ENCODE assay signal across 23 cellular contexts in the genomic region with DNA sequence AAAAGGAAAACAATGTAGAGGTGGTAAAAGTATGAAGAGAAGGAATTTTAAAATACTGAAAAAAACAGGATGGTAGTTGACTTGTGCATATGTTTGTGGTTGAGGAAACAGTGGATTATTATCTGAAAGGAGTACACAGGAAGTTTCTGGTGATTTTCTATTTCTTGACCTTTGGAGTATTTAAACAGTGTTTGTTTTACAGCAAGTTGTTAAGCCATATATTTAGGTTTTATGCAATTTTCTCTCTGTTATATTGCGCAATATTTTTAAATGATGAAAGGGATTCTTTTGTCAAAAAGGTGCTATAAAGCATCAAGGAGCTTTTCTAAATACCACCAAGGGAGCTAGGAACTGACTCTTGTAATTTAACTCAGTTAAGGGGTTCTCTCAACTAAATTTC.
"Had no signal": no experiment of that assay in that cellular context is flagged by ENCODE, and none has a peak within 500 bp of the region (broad histone marks: within the 10 kb centered on the region; RNA-seq: fewer than 3 reads in every experiment).

No MANE protein-coding gene starts in this region.

- H3K4me3 Mint-ChIP-seq: activated B cell treated with CpG ODN at 0.5 μM for 24 hours; activated CD8-positive, alpha-beta T cell treated with anti-CD3 and anti-CD28 coated beads for 36 hours; activated naive CD8-positive, alpha-beta T cell treated with anti-CD3 and anti-CD28 coated beads for 36 hours; activated T-helper 17 cell treated with anti-CD3 and anti-CD28 coated beads, Interleukin-2, amount 50 U/mL, for 72 hours; endodermal cell; natural killer cell; stimulated activated memory B cell treated with anti-CD40 and anti-IgM and Interleukin-4, amounts not matched to agents 10 μg/mL and 1 μg/mL and 100 μg/mL, for 72 hours; T-helper 2 cell treated with Interferon-gamma antibody and Interleukin-4, amounts not matched to agents 5 μg/mL and 100 μg/mL, for 36 hours had no signal

- H3K27me3 Mint-ChIP-seq: activated B cell treated with CpG ODN at 0.5 μM for 24 hours; activated CD8-positive, alpha-beta T cell treated with anti-CD3 and anti-CD28 coated beads for 36 hours; activated naive CD8-positive, alpha-beta T cell treated with anti-CD3 and anti-CD28 coated beads for 36 hours; activated T-helper 17 cell treated with anti-CD3 and anti-CD28 coated beads, Interleukin-2, amount 50 U/mL, for 72 hours; stimulated activated memory B cell treated with anti-CD40 and anti-IgM and Interleukin-4, amounts not matched to agents 10 μg/mL and 1 μg/mL and 100 μg/mL, for 72 hours had no signal

- H3K27ac Mint-ChIP-seq: activated B cell treated with CpG ODN at 0.5 μM for 24 hours; activated CD8-positive, alpha-beta T cell treated with anti-CD3 and anti-CD28 coated beads for 36 hours; activated naive CD8-positive, alpha-beta T cell treated with anti-CD3 and anti-CD28 coated beads for 36 hours; activated T-helper 17 cell treated with anti-CD3 and anti-CD28 coated beads, Interleukin-2, amount 50 U/mL, for 72 hours; endodermal cell; natural killer cell; stimulated activated memory B cell treated with anti-CD40 and anti-IgM and Interleukin-4, amounts not matched to agents 10 μg/mL and 1 μg/mL and 100 μg/mL, for 72 hours; T-helper 2 cell treated with Interferon-gamma antibody and Interleukin-4, amounts not matched to agents 5 μg/mL and 100 μg/mL, for 36 hours had no signal

- H3K9ac ChIP-seq: parathyroid adenoma had no signal

- H3K27me3 ChIP-seq: cardiac muscle cell, foreskin keratinocyte, neutrophil, testis, upper lobe of left lung had no signal

- DNase-seq: activated B cell treated with CpG ODN at 0.5 μM for 24 hours; activated CD4-positive, alpha-beta T cell treated with anti-CD3 and anti-CD28 coated beads for 48 hours; activated CD8-positive, alpha-beta T cell treated with anti-CD3 and anti-CD28 coated beads for 36 hours; activated naive CD4-positive, alpha-beta T cell; activated naive CD8-positive, alpha-beta T cell treated with anti-CD3 and anti-CD28 coated beads for 36 hours; activated T-cell treated with anti-CD3 and anti-CD28 coated beads, Interleukin-2, amount 50 U/mL, for 1 hour; amniotic stem cell; endodermal cell; foreskin keratinocyte; head of caudate nucleus; mesendoderm; natural killer cell; spleen; stimulated activated CD4-positive, alpha-beta T cell treated with anti-CD3 and anti-CD28 coated beads, Interleukin-4, amount 100 ng/mL, for 4 hours; testis; upper lobe of left lung had no signal

- H3K9me3 Mint-ChIP-seq: activated B cell treated with CpG ODN at 0.5 μM for 24 hours; activated CD8-positive, alpha-beta T cell treated with anti-CD3 and anti-CD28 coated beads for 36 hours; activated naive CD8-positive, alpha-beta T cell treated with anti-CD3 and anti-CD28 coated beads for 36 hours; activated T-helper 17 cell treated with anti-CD3 and anti-CD28 coated beads, Interleukin-2, amount 50 U/mL, for 72 hours; natural killer cell; stimulated activated memory B cell treated with anti-CD40 and anti-IgM and Interleukin-4, amounts not matched to agents 10 μg/mL and 1 μg/mL and 100 μg/mL, for 72 hours had no signal

- H3K79me2 ChIP-seq: parathyroid adenoma had no signal

- H2AFZ ChIP-seq: parathyroid adenoma had no signal

- H3K36me3 ChIP-seq: cardiac muscle cell, neutrophil, spleen, upper lobe of left lung had no signal

- H3K4me1 ChIP-seq: foreskin keratinocyte, parathyroid adenoma, spleen, testis, upper lobe of left lung had no signal

- H3K4me1 Mint-ChIP-seq: activated T-helper 17 cell treated with anti-CD3 and anti-CD28 coated beads, Interleukin-2, amount 50 U/mL, for 72 hours; endodermal cell; natural killer cell; stimulated activated memory B cell treated with anti-CD40 and anti-IgM and Interleukin-4, amounts not matched to agents 10 μg/mL and 1 μg/mL and 100 μg/mL, for 72 hours had no signal

- H3K27ac ChIP-seq: cardiac muscle cell, epithelial cell of prostate, foreskin keratinocyte, neutrophil, parathyroid adenoma, spleen, testis, upper lobe of left lung had no signal

- H3K9me3 ChIP-seq: neutrophil, spleen, testis, upper lobe of left lung had no signal

- H3K36me3 Mint-ChIP-seq: activated naive CD8-positive, alpha-beta T cell treated with anti-CD3 and anti-CD28 coated beads for 36 hours; natural killer cell; stimulated activated memory B cell treated with anti-CD40 and anti-IgM and Interleukin-4, amounts not matched to agents 10 μg/mL and 1 μg/mL and 100 μg/mL, for 72 hours had no signal

- H3K4me3 ChIP-seq: cardiac muscle cell, spleen, testis, upper lobe of left lung had no signal
